14 cellular contexts compared by ENCODE assay signal in the genomic region with DNA sequence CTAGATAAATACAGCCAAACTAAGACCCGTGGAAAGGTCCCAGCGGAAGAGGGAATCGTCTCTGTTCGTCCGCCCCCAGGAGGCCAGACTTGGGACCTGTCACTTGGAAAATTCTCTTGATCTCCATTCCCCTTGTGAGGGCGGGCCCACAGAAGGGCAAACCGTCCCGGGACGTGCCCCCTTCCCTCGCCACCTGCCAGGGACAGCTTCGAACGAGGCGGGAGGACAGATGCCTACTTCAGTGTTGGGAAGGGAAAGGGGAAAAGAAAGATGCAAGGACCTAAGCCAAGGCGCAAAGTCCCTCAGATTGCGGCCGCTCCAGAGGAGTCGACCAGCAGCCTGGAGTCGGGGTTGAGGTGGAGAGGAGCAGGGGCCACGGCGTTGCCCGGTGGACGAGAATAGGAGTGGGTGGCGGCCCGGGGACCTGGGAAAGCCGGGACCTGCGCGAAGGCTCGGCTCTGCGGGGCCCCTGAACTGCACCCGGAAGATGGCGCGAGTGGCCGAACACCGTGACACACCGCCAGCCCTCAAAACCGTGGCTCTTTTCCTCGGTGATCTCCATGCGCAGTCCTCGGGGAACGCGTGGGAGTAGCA. TPM values are rescaled to one million over a fixed set of nuclear protein-coding genes. Genes with fewer than 3 reads are reported as not detected.
DNase-seq lines count a peak whose midpoint lies in the region; TF ChIP-seq lines count a peak whose summit lies in the region.
"Had no signal": no experiment of that assay in that cellular context is flagged by ENCODE, and none has a peak within 500 bp of the region (broad histone marks: within the 10 kb centered on the region; RNA-seq: fewer than 3 reads in every experiment).

No MANE protein-coding gene starts in this region.

- H3K9me3 ChIP-seq in BLaER1 (no peaks in the 10 kb centered on the region), neuronal stem cell (replicated peaks in 1 of 2; ENCODE audit: control insufficient read depth in 2 of 2, insufficient read depth in 1 of 2, low read depth in 1 of 2, low read length in 2 of 2) (peaks cover 1 to 4% of the 10 kb centered on the region in 2 donors)
- H3K9me3 ChIP-seq: Peyer's patch, tibial nerve had no signal

- WGBS in neuronal stem cell (ENCODE audit: extremely low coverage in 2 of 2, insufficient read length in 2 of 2, insufficient replicate concordance in 1 of 2), 2 donors = no CpG with 5 or more reads among the region's 41 CpGs

- peaks cover 76% of the 10 kb centered on the region for H3K27me3 Mint-ChIP-seq in activated T-helper 2 cell treated with anti-CD3 and anti-CD28 coated beads, Interferon-gamma antibody, Interleukin-2, Interleukin-4, amounts not matched to agents 10 μg/mL and 5 μg/mL and 100 μg/mL, durations not matched to agents 14 hours and 24 hours and 36 hours (ENCODE audit: low read depth)

- H3K27me3 ChIP-seq in BLaER1 (no peaks in the 10 kb centered on the region), neuronal stem cell (ENCODE audit: control insufficient read depth in 3 of 3, insufficient read depth in 3 of 3, low read depth in 1 of 3, low read length in 3 of 3) (peaks cover 0 to 49% (median 14%) of the 10 kb centered on the region in 3 experiments)

- intact Hi-C loops in activated T-helper 2 cell treated with anti-CD3 and anti-CD28 coated beads, Interferon-gamma antibody, Interleukin-2, Interleukin-4, amounts not matched to agents 10 μg/mL and 5 μg/mL and 100 μg/mL, durations not matched to agents 14 hours and 24 hours and 36 hours (cut with micrococcal nuclease) = loop anchor here (2.0 to 10.0 kb wide), 2 partner anchors 53 to 1029 kb away; no protein-coding TSS in a partner anchor

- H3K14ac ChIP-seq in neuronal stem cell (ENCODE audit: low read length) = peak overlapping the region; percentile 25

- peaks cover 25% of the 10 kb centered on the region; the same call in 1 of the 2 replicates for H4K20me1 ChIP-seq in BLaER1

- H4K8ac ChIP-seq in neuronal stem cell (ENCODE audit: low read depth, low read length) = no peak overlapping the region

- H3K36me3 ChIP-seq in BLaER1 (peaks cover 14% of the 10 kb centered on the region; the same call in 1 of the 2 replicates), neuronal stem cell (replicated peaks in 1 of 2; ENCODE audit: control insufficient read depth in 2 of 2, insufficient read depth in 2 of 2, low read length in 2 of 2) (no peaks in the 10 kb centered on the region)
- H3K36me3 ChIP-seq: Peyer's patch, tibial nerve had no signal

- H2AFZ ChIP-seq in neuronal stem cell (ENCODE audit: low read length) = no peak overlapping the region

- no peaks in the 10 kb centered on the region for H3K36me3 Mint-ChIP-seq in activated T-helper 2 cell treated with anti-CD3 and anti-CD28 coated beads, Interferon-gamma antibody, Interleukin-2, Interleukin-4, amounts not matched to agents 10 μg/mL and 5 μg/mL and 100 μg/mL, durations not matched to agents 14 hours and 24 hours and 36 hours (ENCODE audit: low read depth)

- H3K4me2 ChIP-seq in BLaER1 (peak overlapping the region; percentile 97), neuronal stem cell (ENCODE audit: insufficient read depth, low read length, poor library complexity, severe bottlenecking) (peak overlapping the region; percentile 85)

- peaks cover 22% of the 10 kb centered on the region for H3K4me1 Mint-ChIP-seq in activated T-helper 2 cell treated with anti-CD3 and anti-CD28 coated beads, Interferon-gamma antibody, Interleukin-2, Interleukin-4, amounts not matched to agents 10 μg/mL and 5 μg/mL and 100 μg/mL, durations not matched to agents 14 hours and 24 hours and 36 hours (ENCODE audit: low read depth)

- H3K4me3 Mint-ChIP-seq in activated T-helper 2 cell treated with anti-CD3 and anti-CD28 coated beads, Interferon-gamma antibody, Interleukin-2, Interleukin-4, amounts not matched to agents 10 μg/mL and 5 μg/mL and 100 μg/mL, durations not matched to agents 14 hours and 24 hours and 36 hours (ENCODE audit: low read depth) = no peak overlapping the region

- no peaks in the 10 kb centered on the region for H3K9me3 Mint-ChIP-seq in activated T-helper 2 cell treated with anti-CD3 and anti-CD28 coated beads, Interferon-gamma antibody, Interleukin-2, Interleukin-4, amounts not matched to agents 10 μg/mL and 5 μg/mL and 100 μg/mL, durations not matched to agents 14 hours and 24 hours and 36 hours

- no peak overlapping the region for H3K23ac ChIP-seq in neuronal stem cell (ENCODE audit: low read depth, low read length, poor library complexity)

- H3K4me3 ChIP-seq in BLaER1 (peak overlapping the region; percentile 98), fibroblast of villous mesenchyme (ENCODE audit: low read depth, low read length) (no peak overlapping the region), neuronal stem cell (ENCODE audit: low read length in 2 of 2) (peak overlapping the region in 1 of 2 donors; percentile 74)
- H3K4me3 ChIP-seq: skin epidermis had no signal

- H2AK5ac ChIP-seq in neuronal stem cell (ENCODE audit: low read depth, low read length) = no peak overlapping the region

- peak overlapping the region; percentile 44 for H3K18ac ChIP-seq in neuronal stem cell (ENCODE audit: low read length)

- peak overlapping the region; percentile 12 for H2BK12ac ChIP-seq in neuronal stem cell (ENCODE audit: low read length)

- no peak overlapping the region for H3K4ac ChIP-seq in neuronal stem cell (ENCODE audit: low read length)

- peak overlapping the region; percentile 100 for H3K27ac ChIP-seq in BLaER1
- H3K27ac ChIP-seq in neuronal stem cell (replicated peaks; ENCODE audit: low read length) = no peak overlapping the region

- DNase-seq in fibroblast of villous mesenchyme (ENCODE audit: low read depth) (peak; percentile 38), neuronal stem cell (ENCODE audit: low spot score) (peak; percentile 49), dedifferentiated amniotic fluid mesenchymal stem cell (ENCODE audit: extremely low spot score) (no peak), KG1 (lab: John Stamatoyannopoulos, UW) (no peak), OCI-M2 (lab: John Stamatoyannopoulos, UW; ENCODE audit: unreplicated experiment) (no peak)
- no peak for DNase-seq in activated T-helper 2 cell treated with anti-CD3 and anti-CD28 coated beads, Interferon-gamma antibody, Interleukin-2, Interleukin-4, amounts not matched to agents 10 μg/mL and 5 μg/mL and 100 μg/mL, durations not matched to agents 14 hours and 24 hours and 36 hours (ENCODE audit: low spot score)
- DNase-seq: activated CD8-positive, alpha-beta memory T cell treated with anti-CD3 and anti-CD28 coated beads, Interleukin-2, amount 50 U/mL, for 48 hours; DMS153; KBM-7 had no signal

- no peak overlapping the region for H2BK120ac ChIP-seq in neuronal stem cell (ENCODE audit: low read depth, low read length)

- no peak overlapping the region for H2BK5ac ChIP-seq in neuronal stem cell (ENCODE audit: low read length)

- H3K79me1 ChIP-seq in neuronal stem cell (ENCODE audit: low read depth, low read length) = no peaks in the 10 kb centered on the region

- H3K9ac ChIP-seq in BLaER1 = peak overlapping the region; percentile 100
- H3K9ac ChIP-seq in neuronal stem cell (ENCODE audit: low read depth, low read length, poor library complexity) = peak overlapping the region; percentile 83

- no peak overlapping the region for H3K27ac Mint-ChIP-seq in activated T-helper 2 cell treated with anti-CD3 and anti-CD28 coated beads, Interferon-gamma antibody, Interleukin-2, Interleukin-4, amounts not matched to agents 10 μg/mL and 5 μg/mL and 100 μg/mL, durations not matched to agents 14 hours and 24 hours and 36 hours

- no peak overlapping the region for H4K91ac ChIP-seq in neuronal stem cell (ENCODE audit: low read depth, low read length, poor library complexity)

- H3K4me1 ChIP-seq in BLaER1 = peaks cover 22% of the 10 kb centered on the region
- H3K4me1 ChIP-seq in neuronal stem cell (ENCODE audit: control insufficient read depth in 2 of 2, insufficient read depth in 1 of 2, low read depth in 1 of 2, low read length in 2 of 2) = peaks cover 9 to 10% of the 10 kb centered on the region in 2 donors

- H2BK15ac ChIP-seq in neuronal stem cell (ENCODE audit: low read length) = peak overlapping the region; percentile 32

- peak; percentile 12; the same call in 1 of the 2 replicates for TF ChIP-seq CTCF in LNCAP (IDR thresholded peaks at IDR 0.05)
- peak; percentile 53 for TF ChIP-seq CTCF in fibroblast of villous mesenchyme (IDR thresholded peaks at IDR 0.05; ENCODE audit: insufficient read depth, low read depth, low read length)

RNA-seq across cellular contexts. Expression of a gene that starts 4.4 kb away (rescaled TPM):
- total RNA-seq in fibroblast of villous mesenchyme = 8.1 and 9.1 TPM in 2 replicates
- 0.79 TPM for polyA plus RNA-seq in neuronal stem cell (2013, experiment 1 of 2)
- 0.83 TPM for polyA plus RNA-seq in neuronal stem cell (2013, experiment 2 of 2)
- total RNA-seq in activated T-helper 2 cell treated with anti-CD3 and anti-CD28 coated beads, Interferon-gamma antibody, Interleukin-2, Interleukin-4, amounts not matched to agents 10 μg/mL and 5 μg/mL and 100 μg/mL, durations not matched to agents 14 hours and 24 hours and 36 hours = 0.16 TPM in 1 of 2 replicates, not detected in the other

Comparison
In these comparisons a context has a peak if more than half of its experiments do, and no peak if none do; other contexts are left out.
1. DNase-seq: peak in fibroblast of villous mesenchyme (single experiment) and neuronal stem cell (single experiment); none in dedifferentiated amniotic fluid mesenchymal stem cell (single experiment), KG1 (single experiment), activated T-helper 2 cell treated with anti-CD3 and anti-CD28 coated beads, Interferon-gamma antibody, Interleukin-2, Interleukin-4, amounts not matched to agents 10 μg/mL and 5 μg/mL and 100 μg/mL, durations not matched to agents 14 hours and 24 hours and 36 hours (single experiment) and OCI-M2 (single experiment).